16 cellular contexts compared by ENCODE assay signal in the genomic region with DNA sequence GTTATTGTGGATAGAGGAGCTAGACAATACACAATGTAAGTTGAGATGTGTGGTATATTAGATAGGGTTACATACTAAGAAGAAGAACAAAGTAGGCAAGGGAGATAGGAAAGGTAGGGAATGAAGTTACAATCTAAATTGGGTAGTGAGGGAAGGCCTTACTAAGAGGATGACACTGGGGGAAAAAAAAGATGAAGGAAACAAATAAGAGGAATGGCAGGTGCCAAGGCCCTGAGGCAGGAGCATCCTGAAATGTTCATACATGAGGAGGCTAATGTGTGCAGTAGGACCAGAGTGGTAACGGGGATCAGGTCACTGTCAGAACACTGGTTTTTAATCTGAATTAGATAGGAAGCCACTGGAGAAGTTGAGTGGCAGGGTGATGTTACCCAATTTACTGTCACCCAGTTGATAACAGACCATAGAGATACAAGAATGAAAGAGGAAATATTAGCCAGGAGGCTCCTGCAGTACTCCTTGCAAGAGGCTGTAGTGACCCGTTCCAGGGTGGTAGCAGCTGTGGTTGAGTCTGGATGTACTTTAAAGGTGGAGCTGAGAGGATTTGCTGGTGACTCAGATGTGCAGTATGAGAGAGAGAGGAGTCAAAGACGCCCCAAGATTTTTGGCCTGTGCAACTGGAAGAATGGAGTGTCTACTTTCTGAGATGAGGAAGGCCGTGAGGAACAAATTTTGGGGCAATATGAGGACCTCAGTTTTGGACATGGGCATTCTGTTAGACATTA. TPM values are rescaled to one million over a fixed set of nuclear protein-coding genes. Genes with fewer than 3 reads are reported as not detected.
A peak's percentile ranks its signal among the peaks of the same experiment; 100 is the strongest.
DNase-seq lines count a peak whose midpoint lies in the region; ATAC-seq, FAIRE-seq and TF ChIP-seq lines count a peak whose summit lies in the region.
"Had no signal": no experiment of that assay in that cellular context is flagged by ENCODE, and none has a peak within 500 bp of the region (broad histone marks: within the 10 kb centered on the region; RNA-seq: fewer than 3 reads in every experiment).

No MANE protein-coding gene starts in this region.

- H3K36me3 Mint-ChIP-seq in activated T-cell treated with anti-CD3 and anti-CD28 coated beads, Interleukin-2, amount 50 U/mL, for 72 hours (ENCODE audit: insufficient read depth in 2 of 2) = peaks cover 0 to 4% of the 10 kb centered on the region in 2 donors

- no peak overlapping the region for H3K27ac Mint-ChIP-seq in activated T-cell treated with anti-CD3 and anti-CD28 coated beads, Interleukin-2, amount 50 U/mL, for 72 hours
- H3K27ac Mint-ChIP-seq: activated CD4-positive, alpha-beta T cell treated with anti-CD3 and anti-CD28 coated beads, Interleukin-2, amount 10 ng/mL, durations not matched to agents 7 days and 5 days; activated T-helper 17 cell treated with anti-CD3 and anti-CD28 coated beads, Interleukin-2, amount 50 U/mL, for 72 hours had no signal

- no peaks in the 10 kb centered on the region for H3K9me3 ChIP-seq in heart left ventricle
- H3K9me3 ChIP-seq in adipocyte (ENCODE audit: control insufficient read depth, low read length) = no peaks in the 10 kb centered on the region
- H3K9me3 ChIP-seq in vagina = no peaks in the 10 kb centered on the region
- H3K9me3 ChIP-seq: tibial nerve had no signal

- H3K36me3 ChIP-seq in heart left ventricle (no peaks in the 10 kb centered on the region), adipocyte (ENCODE audit: control insufficient read depth, insufficient read depth, low read length, severe bottlenecking) (no peaks in the 10 kb centered on the region), vagina (no peaks in the 10 kb centered on the region)
- H3K36me3 ChIP-seq: tibial nerve had no signal

- no peak overlapping the region for H3K9ac ChIP-seq in adipocyte (ENCODE audit: low read length)

- peak overlapping the region in 8 of 12 donors; percentile 1 to 81 (median 60) for H3K27ac ChIP-seq in heart left ventricle
- peak overlapping the region; percentile 60 for H3K27ac ChIP-seq in vagina
- H3K27ac ChIP-seq: A549 had no signal

- WGBS in heart left ventricle, 4 donors = 76 to 83% (median 79%) methylated on average over 4 of the region's 4 CpGs

- ATAC-seq in heart left ventricle (peak in 3 of 4 donors; percentile 29 to 55 (median 49)), Right ventricle myocardium inferior (no peak)
- ATAC-seq in activated T-cell treated with anti-CD3 and anti-CD28 coated beads, Interleukin-2, amount 50 U/mL, for 72 hours (replicated peaks in 1 of 2) = no peak
- ATAC-seq: A549; activated T-helper 17 cell treated with anti-CD3 and anti-CD28 coated beads, Interleukin-2, amount 50 U/mL, for 72 hours had no signal

- intact Hi-C loops in heart left ventricle (cut with DNase I) (loop anchor here in 1 of 10 donors (10.0 kb wide), 1 partner anchor 493 kb away; a partner anchor contains a TSS), Right ventricle myocardium inferior (cut with DNase I) (no loop called here), vagina (cut with DNase I) (no loop called here)

- no peaks in the 10 kb centered on the region for H3K4me1 Mint-ChIP-seq in activated T-cell treated with anti-CD3 and anti-CD28 coated beads, Interleukin-2, amount 50 U/mL, for 72 hours (ENCODE audit: low read depth)
- H3K4me1 Mint-ChIP-seq: activated CD4-positive, alpha-beta T cell treated with anti-CD3 and anti-CD28 coated beads, Interleukin-2, amount 10 ng/mL, durations not matched to agents 7 days and 5 days; activated T-helper 17 cell treated with anti-CD3 and anti-CD28 coated beads, Interleukin-2, amount 50 U/mL, for 72 hours had no signal

- TF ChIP-seq CTCF in heart left ventricle (IDR thresholded peaks at IDR 0.05) = no peak
- no peak for TF ChIP-seq CTCF in fibroblast of the aortic adventitia (IDR thresholded peaks at IDR 0.05; ENCODE audit: insufficient read depth, low read length)
- TF ChIP-seq CTCF in vagina (IDR thresholded peaks at IDR 0.05) = no peak

- H3K9me3 Mint-ChIP-seq in activated T-cell treated with anti-CD3 and anti-CD28 coated beads, Interleukin-2, amount 50 U/mL, for 72 hours = peaks cover 0 to 3% of the 10 kb centered on the region in 2 donors
- H3K9me3 Mint-ChIP-seq: activated T-helper 17 cell treated with anti-CD3 and anti-CD28 coated beads, Interleukin-2, amount 50 U/mL, for 72 hours had no signal

- H3K27me3 ChIP-seq in heart left ventricle (no peaks in the 10 kb centered on the region), adipocyte (replicated peaks; ENCODE audit: control insufficient read depth, insufficient read depth, low read length) (no peaks in the 10 kb centered on the region), vagina (no peaks in the 10 kb centered on the region)
- H3K27me3 ChIP-seq: tibial nerve had no signal

- H3K4me1 ChIP-seq in heart left ventricle (peaks cover 0 to 49% (median 18%) of the 10 kb centered on the region in 12 donors), adipocyte (ENCODE audit: control insufficient read depth, insufficient read depth, low read length) (peaks cover 38% of the 10 kb centered on the region), vagina (peaks cover 54% of the 10 kb centered on the region)
- H3K4me1 ChIP-seq: A549 had no signal

- peaks cover 20% of the 10 kb centered on the region for H3K27me3 Mint-ChIP-seq in activated T-cell treated with anti-CD3 and anti-CD28 coated beads, Interleukin-2, amount 50 U/mL, for 72 hours (ENCODE audit: low read depth)

- FAIRE-seq in GM12891 (lab: Jason Lieb, UNC) = no peak
- FAIRE-seq: A549, endometrium had no signal

- TF ChIP-seq POLR2A in heart left ventricle (IDR thresholded peaks at IDR 0.05) = no peak
- TF ChIP-seq POLR2A in vagina (IDR thresholded peaks at IDR 0.05) = no peak
- TF ChIP-seq POLR2A in GM12891 (IDR thresholded peaks at IDR 0.05; ENCODE audit: low read depth, low read length) = no peak

- H3K4me3 Mint-ChIP-seq in activated T-cell treated with anti-CD3 and anti-CD28 coated beads, Interleukin-2, amount 50 U/mL, for 72 hours = no peak overlapping the region
- H3K4me3 Mint-ChIP-seq: activated CD4-positive, alpha-beta T cell treated with anti-CD3 and anti-CD28 coated beads, Interleukin-2, amount 10 ng/mL, durations not matched to agents 7 days and 5 days; activated T-helper 17 cell treated with anti-CD3 and anti-CD28 coated beads, Interleukin-2, amount 50 U/mL, for 72 hours had no signal

- no peak overlapping the region for H3K4me3 ChIP-seq in heart left ventricle
- H3K4me3 ChIP-seq in adipocyte (ENCODE audit: low read length) = no peak overlapping the region
- H3K4me3 ChIP-seq in fibroblast of the aortic adventitia (ENCODE audit: low read depth, low read length) = no peak overlapping the region
- H3K4me3 ChIP-seq in vagina = no peak overlapping the region
- H3K4me3 ChIP-seq: A549, lung, tibial nerve had no signal

- DNase-seq in heart left ventricle (no peak), Right ventricle myocardium inferior (ENCODE audit: missing footprints) (no peak), adipocyte (ENCODE audit: low read depth) (peak; percentile 20), fibroblast of the aortic adventitia (ENCODE audit: low read depth) (peak; percentile 86), vagina (ENCODE audit: extremely low spot score in 2 of 2) (no peak), AML-193 (lab: John Stamatoyannopoulos, UW) (no peak), GM12891 (ENCODE audit: insufficient read length, low spot score) (no peak)
- no peak for DNase-seq in activated T-cell treated with anti-CD3 and anti-CD28 coated beads, Interleukin-2, amount 50 U/mL, for 72 hours
- DNase-seq: activated CD4-positive, alpha-beta T cell treated with anti-CD3 and anti-CD28 coated beads, Interleukin-2, amount 10 ng/mL, durations not matched to agents 7 days and 5 days; Calu3; NCI-H1930 had no signal

TF ChIP-seq in GM12891, 5 proteins besides CTCF, POLR2A, EP300 and RAD21:
- TF ChIP-seq POLR2AphosphoS5 (IDR thresholded peaks at IDR 0.05; ENCODE audit: low read depth, low read length) = no peak
- TF ChIP-seq SPI1 (IDR thresholded peaks at IDR 0.05; ENCODE audit: low read depth, low read length) = no peak
- TF ChIP-seq TAF1 (IDR thresholded peaks at IDR 0.05; ENCODE audit: low read depth, low read length) = no peak
- TF ChIP-seq PAX5 (IDR thresholded peaks at IDR 0.05; ENCODE audit: insufficient read depth, low read length, severe bottlenecking) = no peak
- no peak for TF ChIP-seq POU2F2 (IDR thresholded peaks at IDR 0.05; ENCODE audit: low read depth, low read length)

RNA-seq across cellular contexts. Expression of a gene that starts 14.4 kb away (rescaled TPM):
- total RNA-seq in heart left ventricle (under 1 TPM in 1 of 9 donors, not detected in 8; 0.13 TPM), Right ventricle myocardium inferior (not detected), fibroblast of the aortic adventitia (ENCODE audit: low replicate concordance) (not detected in 2 replicates), vagina (not detected)
- not detected for polyA plus RNA-seq in heart left ventricle
- not detected for polyA plus RNA-seq in GM12891 (2012; ENCODE audit: low read depth, missing spikeins)
- total RNA-seq in activated T-cell treated with anti-CD3 and anti-CD28 coated beads, Interleukin-2, amount 50 U/mL, for 72 hours = not detected
- total RNA-seq: activated CD4-positive, alpha-beta T cell treated with anti-CD3 and anti-CD28 coated beads, Interleukin-2, amount 10 ng/mL, durations not matched to agents 7 days and 5 days; activated T-helper 17 cell treated with anti-CD3 and anti-CD28 coated beads, Interleukin-2, amount 50 U/mL, for 72 hours; Calu3; lung; tibial nerve had no signal
- polyA plus RNA-seq: A549, lung had no signal

Comparison
In these comparisons a context has a peak if more than half of its experiments do, and no peak if none do; other contexts are left out.
1. ATAC-seq: peak in heart left ventricle (3 of 4); none in Right ventricle myocardium inferior (single experiment) and activated T-cell treated with anti-CD3 and anti-CD28 coated beads, Interleukin-2, amount 50 U/mL, for 72 hours (0 of 2).
2. DNase-seq: peak in adipocyte (single experiment) and fibroblast of the aortic adventitia (single experiment); none in heart left ventricle (0 of 5), Right ventricle myocardium inferior (single experiment), vagina (0 of 2), AML-193 (0 of 2), GM12891 (single experiment) and activated T-cell treated with anti-CD3 and anti-CD28 coated beads, Interleukin-2, amount 50 U/mL, for 72 hours (0 of 2).